In the genomic region with DNA sequence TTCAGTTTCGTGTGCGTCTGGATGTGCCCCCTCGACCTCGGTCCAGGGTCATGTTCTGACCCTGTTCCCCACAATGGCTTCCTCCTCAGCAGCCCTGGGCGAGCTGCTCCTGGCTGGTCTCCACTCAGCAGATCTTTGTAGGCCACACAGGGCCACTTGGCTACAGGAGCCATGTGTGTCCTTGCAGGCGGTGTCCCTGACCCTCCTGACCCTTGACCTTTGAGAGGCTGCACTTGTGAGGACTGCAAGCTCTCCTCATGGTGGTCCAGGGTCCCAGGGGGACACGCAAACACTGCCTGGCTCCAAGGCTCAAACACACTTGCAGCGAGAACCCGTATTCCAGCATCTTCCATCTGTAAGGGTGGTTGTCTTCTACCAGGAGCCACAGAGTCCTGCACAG, we compare ENCODE assay signal across 21 cellular contexts. TPM values are rescaled to one million over a fixed set of nuclear protein-coding genes. Genes with fewer than 3 reads are reported as not detected.
DNase-seq lines count a peak whose midpoint lies in the region; ATAC-seq and TF ChIP-seq lines count a peak whose summit lies in the region.
"Had no signal": no experiment of that assay in that cellular context is flagged by ENCODE, and none has a peak within 500 bp of the region (broad histone marks: within the 10 kb centered on the region; RNA-seq: fewer than 3 reads in every experiment).

No MANE protein-coding gene starts in this region.

- H3K9ac ChIP-seq in liver (ENCODE audit: low read depth in 1 of 2, low read length in 2 of 2), result no peak overlapping the region

- no peak for TF ChIP-seq POLR2A in heart left ventricle (IDR thresholded peaks at IDR 0.05)

- 88 to 95% (median 92%) methylated on average over 6 to 9 of the region's 9 CpGs for WGBS in heart left ventricle, 4 donors
- 89% methylated on average over 9 of the region's 9 CpGs for WGBS in liver

- H3K9me3 ChIP-seq in heart left ventricle (no peaks in the 10 kb centered on the region), liver (ENCODE audit: control insufficient read depth in 4 of 4, low read length in 3 of 4) (no peaks in the 10 kb centered on the region), thoracic aorta (no peaks in the 10 kb centered on the region)
- H3K9me3 ChIP-seq: Caco-2 had no signal

- H3K4me1 ChIP-seq in heart left ventricle (peaks cover 0 to 21% (median 3%) of the 10 kb centered on the region in 12 donors), liver (ENCODE audit: control insufficient read depth in 4 of 4, insufficient read depth in 4 of 4, low read length in 3 of 4) (peaks cover 10 to 40% (median 30%) of the 10 kb centered on the region in 4 donors), thoracic aorta (ENCODE audit: control insufficient read depth in 1 of 2, low read depth in 2 of 2) (peaks cover 38 to 52% of the 10 kb centered on the region in 2 donors)

- H3K4me3 ChIP-seq in heart left ventricle, result no peak overlapping the region
- no peak overlapping the region for H3K4me3 ChIP-seq in liver (ENCODE audit: low read depth in 1 of 3, low read length in 3 of 3)
- no peak overlapping the region for H3K4me3 ChIP-seq in thoracic aorta
- H3K4me3 ChIP-seq: K562 had no signal

- peak in 3 of 5 donors; percentile 11 to 47 (median 20) for DNase-seq in heart left ventricle
- DNase-seq in left cardiac atrium, result no peak
- no peak for DNase-seq in thoracic aorta (ENCODE audit: low spot score)
- no peak for DNase-seq in SK-N-DZ (ENCODE audit: low spot score)
- DNase-seq in NCI-H1694 treated with DMSO at 0.1 percent for 48 hours (lab: John Stamatoyannopoulos, UW), result no peak
- DNase-seq: Caco-2; CD4-positive, alpha-beta T cell; DMS153; GDM1; H9; NCI-H1105; NCI-H187; NCI-H226; NCI-H524; NCI-H82; OCI-M1; SIG-M5 had no signal

- peak overlapping the region; percentile 28 for H3K4me3 Mint-ChIP-seq in activated T-helper 17 cell treated with anti-CD3 and anti-CD28 coated beads, Interleukin-2, amount 50 U/mL, for 72 hours
- H3K4me3 Mint-ChIP-seq: CD4-positive, alpha-beta T cell; H9 had no signal

- H3K27me3 Mint-ChIP-seq in activated T-helper 17 cell treated with anti-CD3 and anti-CD28 coated beads, Interleukin-2, amount 50 U/mL, for 72 hours, result no peaks in the 10 kb centered on the region
- H3K27me3 Mint-ChIP-seq: CD4-positive, alpha-beta T cell had no signal

- no peak for ATAC-seq in heart left ventricle
- no peak for ATAC-seq in left cardiac atrium
- ATAC-seq in activated T-helper 17 cell treated with anti-CD3 and anti-CD28 coated beads, Interleukin-2, amount 50 U/mL, for 72 hours (replicated peaks), result no peak
- ATAC-seq in thoracic aorta (ENCODE audit: insufficient number of reproducible peaks, low FRiP score, low read depth), result no peak
- ATAC-seq in HG02759 (IDR thresholded peaks at IDR 0.05; ENCODE audit: unreplicated experiment), result no peak
- ATAC-seq: K562 had no signal

- no peaks in the 10 kb centered on the region for H3K9me3 Mint-ChIP-seq in activated T-helper 17 cell treated with anti-CD3 and anti-CD28 coated beads, Interleukin-2, amount 50 U/mL, for 72 hours
- H3K9me3 Mint-ChIP-seq: CD4-positive, alpha-beta T cell had no signal

- H3K27ac ChIP-seq in heart left ventricle (no peak overlapping the region), liver (ENCODE audit: low read depth in 1 of 2, low read length in 2 of 2) (peak overlapping the region; percentile 80 to 89), thoracic aorta (peak overlapping the region; percentile 93 to 95)

- peaks cover 4% of the 10 kb centered on the region for H3K4me1 Mint-ChIP-seq in activated T-helper 17 cell treated with anti-CD3 and anti-CD28 coated beads, Interleukin-2, amount 50 U/mL, for 72 hours

- TF ChIP-seq RAD21 in liver (IDR thresholded peaks at IDR 0.05), result no peak

- no peaks in the 10 kb centered on the region for H3K36me3 Mint-ChIP-seq in activated T-helper 17 cell treated with anti-CD3 and anti-CD28 coated beads, Interleukin-2, amount 50 U/mL, for 72 hours (ENCODE audit: low read depth)

- TF ChIP-seq CTCF in heart left ventricle (IDR thresholded peaks at IDR 0.05) (no peak), liver (IDR thresholded peaks at IDR 0.05; ENCODE audit: low read depth, low read length, missing input control) (no peak), thoracic aorta (IDR thresholded peaks at IDR 0.05) (no peak)

- intact Hi-C loops in heart left ventricle (cut with DNase I) (no loop called here), left cardiac atrium (cut with DNase I) (no loop called here)

- H3K36me3 ChIP-seq in heart left ventricle, result peaks cover 0 to 59% (median 44%) of the 10 kb centered on the region in 9 donors
- H3K36me3 ChIP-seq in liver (ENCODE audit: control insufficient read depth in 4 of 4, insufficient read depth in 3 of 4, low read depth in 1 of 4, low read length in 3 of 4), result peaks cover 0 to 31% (median 11%) of the 10 kb centered on the region in 4 donors
- H3K36me3 ChIP-seq in thoracic aorta, result peaks cover 29% of the 10 kb centered on the region

- H3K27me3 ChIP-seq in heart left ventricle (no peaks in the 10 kb centered on the region), liver (ENCODE audit: control insufficient read depth in 4 of 4, insufficient read depth in 4 of 4, low read length in 3 of 4) (no peaks in the 10 kb centered on the region), thoracic aorta (replicated peaks; ENCODE audit: insufficient read depth) (no peaks in the 10 kb centered on the region)

- H3K27ac Mint-ChIP-seq in activated T-helper 17 cell treated with anti-CD3 and anti-CD28 coated beads, Interleukin-2, amount 50 U/mL, for 72 hours, result no peak overlapping the region
- H3K27ac Mint-ChIP-seq: CD4-positive, alpha-beta T cell; H9 had no signal

TF ChIP-seq in liver, 16 proteins besides CTCF, POLR2A, EP300 and RAD21 (continues in another document):
- TF ChIP-seq, protein P1, sequence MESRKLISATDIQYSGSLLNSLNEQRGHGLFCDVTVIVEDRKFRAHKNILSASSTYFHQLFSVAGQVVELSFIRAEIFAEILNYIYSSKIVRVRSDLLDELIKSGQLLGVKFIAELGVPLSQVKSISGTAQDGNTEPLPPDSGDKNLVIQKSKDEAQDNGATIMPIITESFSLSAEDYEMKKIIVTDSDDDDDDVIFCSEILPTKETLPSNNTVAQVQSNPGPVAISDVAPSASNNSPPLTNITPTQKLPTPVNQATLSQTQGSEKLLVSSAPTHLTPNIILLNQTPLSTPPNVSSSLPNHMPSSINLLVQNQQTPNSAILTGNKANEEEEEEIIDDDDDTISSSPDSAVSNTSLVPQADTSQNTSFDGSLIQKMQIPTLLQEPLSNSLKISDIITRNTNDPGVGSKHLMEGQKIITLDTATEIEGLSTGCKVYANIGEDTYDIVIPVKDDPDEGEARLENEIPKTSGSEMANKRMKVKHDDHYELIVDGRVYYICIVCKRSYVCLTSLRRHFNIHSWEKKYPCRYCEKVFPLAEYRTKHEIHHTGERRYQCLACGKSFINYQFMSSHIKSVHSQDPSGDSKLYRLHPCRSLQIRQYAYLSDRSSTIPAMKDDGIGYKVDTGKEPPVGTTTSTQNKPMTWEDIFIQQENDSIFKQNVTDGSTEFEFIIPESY (IDR thresholded peaks at IDR 0.05), result no peak
- TF ChIP-seq RXRA (IDR thresholded peaks at IDR 0.05), result no peak

RNA-seq across cellular contexts. Expression of a gene that starts 7.5 kb away (rescaled TPM):
- total RNA-seq in heart left ventricle (100 to 1,000 TPM in 2 of 9 donors, 10 to 100 TPM in 7; 41.0 to 203 (median 53.9) TPM), left cardiac atrium (10 to 100 TPM; 67.6 to 68.7 TPM), liver (10 to 100 TPM; 67.4 to 90.4 TPM), thoracic aorta (100 to 1,000 TPM; 218 to 320 TPM)
- polyA plus RNA-seq in heart left ventricle (100 to 1,000 TPM; 126 to 191 TPM), liver (100 to 1,000 TPM; 109 to 115 TPM)
- total RNA-seq in activated T-helper 17 cell treated with anti-CD3 and anti-CD28 coated beads, Interleukin-2, amount 50 U/mL, for 72 hours, result 100 to 1,000 TPM in 1 of 2 donors, 10 to 100 TPM in 1; 65.2 to 121 TPM
- polyA plus RNA-seq in SK-N-DZ (2014; cell fraction: cytosol; rRNA removed), result 289 and 437 TPM in 2 replicates
- polyA plus RNA-seq in SK-N-DZ (2014; cell fraction: nucleus; rRNA removed), result 345 and 429 TPM in 2 replicates

RNA-seq across cellular contexts. Expression of a gene that starts 21.4 kb away (rescaled TPM):
- total RNA-seq in heart left ventricle, result 100 to 1,000 TPM in 8 of 9 donors, 10 to 100 TPM in 1; 78.9 to 247 (median 160) TPM
- polyA plus RNA-seq in heart left ventricle, result 100 to 1,000 TPM in 1 of 2 donors, 10 to 100 TPM in 1; 64.7 to 258 TPM
- 100 to 1,000 TPM in 1 of 2 donors, 10 to 100 TPM in 1; 86.2 to 102 TPM for total RNA-seq in left cardiac atrium
- 1 to 10 TPM in 1 of 2 donors, under 1 TPM in 1; 0.91 to 2.4 TPM for total RNA-seq in activated T-helper 17 cell treated with anti-CD3 and anti-CD28 coated beads, Interleukin-2, amount 50 U/mL, for 72 hours
- 10 to 100 TPM in 1 of 2 donors, 1 to 10 TPM in 1; 1.8 to 13.3 TPM for total RNA-seq in liver
- polyA plus RNA-seq in liver, result 10 to 100 TPM; 11.0 to 18.8 TPM
- 10 to 100 TPM; 30.8 to 87.3 TPM for total RNA-seq in thoracic aorta
- 0.26 and 0.58 TPM in 2 replicates for polyA plus RNA-seq in SK-N-DZ (2014; cell fraction: cytosol; rRNA removed)
- polyA plus RNA-seq in SK-N-DZ (2014; cell fraction: nucleus; rRNA removed), result 1.4 and 2.1 TPM in 2 replicates

RNA-seq across cellular contexts. Expression of a gene that starts 50.1 kb away (rescaled TPM):
- total RNA-seq in heart left ventricle (100 to 1,000 TPM; 115 to 173 (median 143) TPM), left cardiac atrium (100 to 1,000 TPM; 113 to 127 TPM), liver (100 to 1,000 TPM in 1 of 2 donors, 10 to 100 TPM in 1; 39.2 to 192 TPM), thoracic aorta (100 to 1,000 TPM; 158 to 162 TPM)
- polyA plus RNA-seq in heart left ventricle (100 to 1,000 TPM; 108 to 129 TPM), liver (10 to 100 TPM; 30.6 to 78.2 TPM)
- total RNA-seq in activated T-helper 17 cell treated with anti-CD3 and anti-CD28 coated beads, Interleukin-2, amount 50 U/mL, for 72 hours, result 100 to 1,000 TPM in 1 of 2 donors, 10 to 100 TPM in 1; 81.3 to 160 TPM
- 70.4 and 70.8 TPM in 2 replicates for polyA plus RNA-seq in SK-N-DZ (2014; cell fraction: cytosol; rRNA removed)
- 137 and 171 TPM in 2 replicates for polyA plus RNA-seq in SK-N-DZ (2014; cell fraction: nucleus; rRNA removed)

RNA-seq across cellular contexts. Expression of a gene that starts 55.5 kb away (rescaled TPM):
- total RNA-seq in heart left ventricle, result 10 to 100 TPM in 3 of 9 donors, 1 to 10 TPM in 6; 4.9 to 12.9 (median 7.4) TPM
- polyA plus RNA-seq in heart left ventricle, result 10 to 100 TPM in 1 of 2 donors, 1 to 10 TPM in 1; 4.2 to 12.3 TPM
- 1 to 10 TPM; 5.2 to 8.1 TPM for total RNA-seq in left cardiac atrium
- total RNA-seq in activated T-helper 17 cell treated with anti-CD3 and anti-CD28 coated beads, Interleukin-2, amount 50 U/mL, for 72 hours, result 1 to 10 TPM; 3.0 to 3.2 TPM
- total RNA-seq in liver, result 1 to 10 TPM; 5.4 to 9.4 TPM
- 1 to 10 TPM; 1.5 to 4.4 TPM for polyA plus RNA-seq in liver
- 1 to 10 TPM; 3.2 to 4.4 TPM for total RNA-seq in thoracic aorta
- 0.92 and 1.4 TPM in 2 replicates for polyA plus RNA-seq in SK-N-DZ (2014; cell fraction: cytosol; rRNA removed)
- polyA plus RNA-seq in SK-N-DZ (2014; cell fraction: nucleus; rRNA removed), result 0.95 and 1.6 TPM in 2 replicates

RNA-seq across cellular contexts. Expression of a gene that starts 56.0 kb away (rescaled TPM):
- total RNA-seq in heart left ventricle (10 to 100 TPM; 26.0 to 58.9 (median 28.8) TPM), left cardiac atrium (10 to 100 TPM; 44.4 to 44.7 TPM), liver (10 to 100 TPM; 13.1 to 35.8 TPM), thoracic aorta (100 to 1,000 TPM; 124 to 162 TPM)
- polyA plus RNA-seq in heart left ventricle (10 to 100 TPM; 27.3 to 32.5 TPM), liver (10 to 100 TPM; 15.1 to 51.6 TPM)
- 10 to 100 TPM; 61.9 to 87.8 TPM for total RNA-seq in activated T-helper 17 cell treated with anti-CD3 and anti-CD28 coated beads, Interleukin-2, amount 50 U/mL, for 72 hours
- 12.4 and 17.6 TPM in 2 replicates for polyA plus RNA-seq in SK-N-DZ (2014; cell fraction: cytosol; rRNA removed)
- 28.3 and 37.7 TPM in 2 replicates for polyA plus RNA-seq in SK-N-DZ (2014; cell fraction: nucleus; rRNA removed)

Comparison
In these comparisons a context has a peak if more than half of its experiments do, and no peak if none do; other contexts are left out.
1. DNase-seq: peak in heart left ventricle (3 of 5); none in left cardiac atrium (single experiment), thoracic aorta (single experiment), SK-N-DZ (single experiment) and NCI-H1694 treated with DMSO at 0.1 percent for 48 hours (single experiment).
2. H3K27ac ChIP-seq: peak in liver (2 of 2) and thoracic aorta (2 of 2); none in heart left ventricle (0 of 12).